25 cellular contexts compared by ENCODE assay signal in the genomic region with DNA sequence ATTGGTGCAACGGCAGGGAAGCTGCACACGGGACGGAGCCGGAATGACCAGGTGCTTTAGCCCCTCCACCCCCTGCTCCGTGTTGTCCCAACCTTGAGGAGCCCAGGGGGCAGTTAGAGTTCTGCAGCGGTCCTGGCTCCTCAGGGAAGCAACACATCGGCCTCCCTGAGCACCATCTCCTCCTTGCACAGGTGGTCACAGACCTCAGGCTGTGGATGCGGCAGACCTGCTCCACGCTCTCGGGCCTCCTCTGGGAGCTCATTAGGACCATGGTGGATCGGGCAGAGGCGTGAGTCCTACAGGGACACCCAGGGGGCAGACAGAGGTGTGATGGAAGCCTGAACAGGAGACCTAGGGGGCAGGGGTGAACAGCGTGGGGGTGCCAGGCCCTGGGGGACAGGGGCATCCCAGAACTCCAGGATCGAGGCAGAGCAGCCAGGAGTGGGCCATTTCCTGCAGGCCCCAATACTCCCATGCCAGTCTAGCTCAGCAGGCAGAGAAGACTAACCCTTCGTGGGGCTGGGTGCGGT. TPM values are rescaled to one million over a fixed set of nuclear protein-coding genes. Genes with fewer than 3 reads are reported as not detected.
DNase-seq lines count a peak whose midpoint lies in the region; ATAC-seq and TF ChIP-seq lines count a peak whose summit lies in the region.
"Had no signal": no experiment of that assay in that cellular context is flagged by ENCODE, and none has a peak within 500 bp of the region (broad histone marks: within the 10 kb centered on the region; RNA-seq: fewer than 3 reads in every experiment).

No MANE protein-coding gene starts in this region.

- H3K4me3 ChIP-seq in osteoblast (ENCODE audit: insufficient read depth, low read length): no peak overlapping the region
- H3K4me3 ChIP-seq: BLaER1, GM12878 had no signal

- H3K79me2 ChIP-seq in osteoblast (ENCODE audit: insufficient read depth, low read length): peaks cover 11% of the 10 kb centered on the region

- H3K4me3 Mint-ChIP-seq in effector memory CD8-positive, alpha-beta T cell: no peak overlapping the region
- no peak overlapping the region for H3K4me3 Mint-ChIP-seq in stimulated activated memory B cell treated with anti-CD40 and anti-IgM and Interleukin-4, amounts not matched to agents 10 μg/mL and 1 μg/mL and 100 μg/mL, for 72 hours
- H3K4me3 Mint-ChIP-seq in endothelial cell (ENCODE audit: unreplicated experiment): no peak overlapping the region
- H3K4me3 Mint-ChIP-seq: CD14-positive monocyte; CD4-positive, alpha-beta memory T cell; CD4-positive, CD25-positive, alpha-beta regulatory T cell; CD8-positive, alpha-beta memory T cell had no signal

- ATAC-seq in effector memory CD8-positive, alpha-beta T cell (replicated peaks): no peak
- peak; percentile 15 for ATAC-seq in esophagus mucosa
- peak; percentile 24 for ATAC-seq in stimulated activated memory B cell treated with anti-CD40 and anti-IgM and Interleukin-4, amounts not matched to agents 10 μg/mL and 1 μg/mL and 100 μg/mL, for 72 hours
- no peak for ATAC-seq in HG02885 (IDR thresholded peaks at IDR 0.05; ENCODE audit: poor library complexity, unreplicated experiment)
- no peak for ATAC-seq in HG02759 (IDR thresholded peaks at IDR 0.05; ENCODE audit: unreplicated experiment)
- ATAC-seq: GM12878 had no signal

- no peaks in the 10 kb centered on the region for H3K27me3 ChIP-seq in osteoblast (ENCODE audit: insufficient read depth, low read length)
- H3K27me3 ChIP-seq: BE2C, BLaER1 had no signal

- H3K27ac Mint-ChIP-seq in effector memory CD8-positive, alpha-beta T cell: peak overlapping the region; percentile 46 to 74
- no peak overlapping the region for H3K27ac Mint-ChIP-seq in stimulated activated memory B cell treated with anti-CD40 and anti-IgM and Interleukin-4, amounts not matched to agents 10 μg/mL and 1 μg/mL and 100 μg/mL, for 72 hours
- H3K27ac Mint-ChIP-seq in endothelial cell (ENCODE audit: unreplicated experiment): no peak overlapping the region
- H3K27ac Mint-ChIP-seq: CD4-positive, alpha-beta memory T cell had no signal

- no peaks in the 10 kb centered on the region for H3K4me1 ChIP-seq in osteoblast (ENCODE audit: insufficient read depth, low read length)

- H3K27ac ChIP-seq in osteoblast (ENCODE audit: low read depth, low read length): no peak overlapping the region
- H3K27ac ChIP-seq: BLaER1 had no signal

- H4K20me1 ChIP-seq in osteoblast (ENCODE audit: insufficient read depth, low read length): peaks cover 4% of the 10 kb centered on the region
- H4K20me1 ChIP-seq: BLaER1 had no signal

- DNase-seq in effector memory CD8-positive, alpha-beta T cell: no peak
- peak; percentile 15 for DNase-seq in osteoblast (ENCODE audit: insufficient read length, low spot score, missing footprints)
- DNase-seq in endothelial cell (ENCODE audit: low spot score): no peak
- DNase-seq: 8988T; ACHN; BE2C; C1 segment of cervical spinal cord; CD4-positive, alpha-beta memory T cell; CD4-positive, CD25-positive, alpha-beta regulatory T cell; CD8-positive, alpha-beta memory T cell; COR-L47; DMS 273 treated with DMSO at 0.1 percent for 48 hours; DMS153; DMS53; DMS79; DND-41; EL; GDM1 had no signal

- H3K36me3 ChIP-seq in osteoblast (ENCODE audit: insufficient read depth, low read length): peaks cover 3% of the 10 kb centered on the region

- H3K9me3 ChIP-seq in osteoblast (ENCODE audit: low read depth, low read length): no peaks in the 10 kb centered on the region
- H3K9me3 ChIP-seq: BE2C, BLaER1 had no signal

- TF ChIP-seq CTCF in osteoblast (IDR thresholded peaks at IDR 0.05; ENCODE audit: extremely low read depth, low read depth, low read length) (no peak), endothelial cell (IDR thresholded peaks at IDR 0.05; ENCODE audit: unreplicated experiment) (no peak)

- H3K27me3 Mint-ChIP-seq in effector memory CD8-positive, alpha-beta T cell: no peaks in the 10 kb centered on the region
- H3K27me3 Mint-ChIP-seq in stimulated activated memory B cell treated with anti-CD40 and anti-IgM and Interleukin-4, amounts not matched to agents 10 μg/mL and 1 μg/mL and 100 μg/mL, for 72 hours: no peaks in the 10 kb centered on the region
- no peaks in the 10 kb centered on the region for H3K27me3 Mint-ChIP-seq in endothelial cell (ENCODE audit: unreplicated experiment)
- H3K27me3 Mint-ChIP-seq: CD4-positive, alpha-beta memory T cell; CD4-positive, CD25-positive, alpha-beta regulatory T cell; CD8-positive, alpha-beta memory T cell had no signal

- peaks cover 17% of the 10 kb centered on the region for H3K36me3 Mint-ChIP-seq in effector memory CD8-positive, alpha-beta T cell (ENCODE audit: insufficient read depth)
- peaks cover 35% of the 10 kb centered on the region for H3K36me3 Mint-ChIP-seq in stimulated activated memory B cell treated with anti-CD40 and anti-IgM and Interleukin-4, amounts not matched to agents 10 μg/mL and 1 μg/mL and 100 μg/mL, for 72 hours
- H3K36me3 Mint-ChIP-seq in endothelial cell (ENCODE audit: low read depth, unreplicated experiment): peaks cover 6% of the 10 kb centered on the region

- H3K9me3 Mint-ChIP-seq in effector memory CD8-positive, alpha-beta T cell: no peaks in the 10 kb centered on the region
- H3K9me3 Mint-ChIP-seq in stimulated activated memory B cell treated with anti-CD40 and anti-IgM and Interleukin-4, amounts not matched to agents 10 μg/mL and 1 μg/mL and 100 μg/mL, for 72 hours: no peaks in the 10 kb centered on the region
- H3K9me3 Mint-ChIP-seq in endothelial cell (ENCODE audit: unreplicated experiment): no peaks in the 10 kb centered on the region
- H3K9me3 Mint-ChIP-seq: CD14-positive monocyte; CD4-positive, alpha-beta memory T cell; CD4-positive, CD25-positive, alpha-beta regulatory T cell; CD8-positive, alpha-beta memory T cell had no signal

- H3K4me1 Mint-ChIP-seq in effector memory CD8-positive, alpha-beta T cell (ENCODE audit: low read depth in 2 of 2): peaks cover 0 to 2% of the 10 kb centered on the region in 2 donors
- peaks cover 1% of the 10 kb centered on the region for H3K4me1 Mint-ChIP-seq in stimulated activated memory B cell treated with anti-CD40 and anti-IgM and Interleukin-4, amounts not matched to agents 10 μg/mL and 1 μg/mL and 100 μg/mL, for 72 hours
- H3K4me1 Mint-ChIP-seq in endothelial cell (ENCODE audit: unreplicated experiment): no peaks in the 10 kb centered on the region
- H3K4me1 Mint-ChIP-seq: CD14-positive monocyte; CD4-positive, alpha-beta memory T cell had no signal

- H2AFZ ChIP-seq in osteoblast (ENCODE audit: low read length): no peak overlapping the region

- H3K4me2 ChIP-seq in osteoblast (ENCODE audit: insufficient read depth, low read length): no peak overlapping the region
- H3K4me2 ChIP-seq: BLaER1 had no signal

RNA-seq across cellular contexts. Expression of a gene that starts 7.3 kb away (rescaled TPM):
- total RNA-seq in esophagus mucosa (29.7 TPM), osteoblast (52.2 and 53.6 TPM in 2 replicates), endothelial cell (ENCODE audit: unreplicated experiment) (48.3 TPM)

RNA-seq across cellular contexts. Expression of a gene that starts 31.7 kb away (rescaled TPM):
- total RNA-seq in esophagus mucosa (21.3 TPM), osteoblast (36.8 and 44.9 TPM in 2 replicates), endothelial cell (ENCODE audit: unreplicated experiment) (19.2 TPM)

Comparison
In these comparisons a context has a peak if more than half of its experiments do, and no peak if none do; other contexts are left out.
1. ATAC-seq: peak in esophagus mucosa (single experiment) and stimulated activated memory B cell treated with anti-CD40 and anti-IgM and Interleukin-4, amounts not matched to agents 10 μg/mL and 1 μg/mL and 100 μg/mL, for 72 hours (single experiment); none in effector memory CD8-positive, alpha-beta T cell (single experiment), HG02885 (single experiment) and HG02759 (single experiment).
2. H3K27ac Mint-ChIP-seq: peak in effector memory CD8-positive, alpha-beta T cell (2 of 2); none in stimulated activated memory B cell treated with anti-CD40 and anti-IgM and Interleukin-4, amounts not matched to agents 10 μg/mL and 1 μg/mL and 100 μg/mL, for 72 hours (single experiment) and endothelial cell (single experiment).